In the genomic region with DNA sequence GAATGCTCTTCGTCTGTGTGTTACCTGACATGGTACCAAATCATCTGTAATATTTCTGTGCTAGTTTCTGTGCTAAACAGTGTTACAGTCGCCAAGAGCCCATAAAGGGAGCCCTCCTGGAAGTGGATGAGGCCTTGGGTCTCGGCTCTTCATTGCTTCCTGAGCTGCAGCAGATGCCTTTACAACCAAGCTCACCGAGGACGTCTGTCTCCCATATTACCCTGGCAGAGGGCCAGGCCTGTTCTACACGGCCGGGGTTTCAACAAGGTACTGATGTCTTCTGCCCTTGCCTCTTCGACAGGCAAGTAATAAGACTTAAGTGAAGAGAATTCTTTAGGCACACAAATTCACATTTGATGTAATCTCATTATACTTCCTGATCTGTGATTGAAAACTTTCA, we compare ENCODE assay signal across 20 cellular contexts. TPM values are rescaled to one million over a fixed set of nuclear protein-coding genes. Genes with fewer than 3 reads are reported as not detected.
DNase-seq lines count a peak whose midpoint lies in the region; ATAC-seq, FAIRE-seq and TF ChIP-seq lines count a peak whose summit lies in the region.
"Had no signal": no experiment of that assay in that cellular context is flagged by ENCODE, and none has a peak within 500 bp of the region (broad histone marks: within the 10 kb centered on the region; RNA-seq: fewer than 3 reads in every experiment).

No MANE protein-coding gene starts in this region.

- in situ Hi-C loops in HepG2 (cut with HindIII; ENCODE audit: extremely low pct_ligation_motif_present, low pct_unique_long_range_greater_than_20kb), result no loop called here

- H3K36me3 ChIP-seq in HepG2 (replicated peaks in 1 of 2; ENCODE audit: control insufficient read depth in 1 of 2, insufficient read depth in 2 of 2, low read length in 2 of 2), result peaks cover 15 to 65% of the 10 kb centered on the region in 2 experiments
- peaks cover 0 to 39% (median 15%) of the 10 kb centered on the region in 4 donors for H3K36me3 ChIP-seq in right lobe of liver
- H3K36me3 ChIP-seq in WERI-Rb-1, result peaks cover 54% of the 10 kb centered on the region

- no peak overlapping the region for H2AFZ ChIP-seq in HepG2 (ENCODE audit: low read length)

- intact Hi-C loops in HepG2 (cut with micrococcal nuclease; ENCODE audit: unreplicated experiment) (no loop called here), right lobe of liver (cut with DNase I) (no loop called here), left colon (cut with DNase I, micrococcal nuclease) (no loop called here), natural killer cell (cut with micrococcal nuclease) (no loop called here)

- POLR2A ChIA-PET in HepG2 (lab: Yijun Ruan, JAX) (no interaction called here), T-cell (lab: Charles Lee) (no interaction called here)

- H3K9me3 Mint-ChIP-seq in T-cell, result no peaks in the 10 kb centered on the region
- no peaks in the 10 kb centered on the region for H3K9me3 Mint-ChIP-seq in natural killer cell
- H3K9me3 Mint-ChIP-seq: CD4-positive, alpha-beta T cell; HFFc6; IgD-negative memory B cell had no signal

- BruUV-seq in HepG2 (replicated peaks; lab: Mats Ljungman, UMichigan), result no TSS peak

- no peak for FAIRE-seq in HepG2 (lab: Jason Lieb, UNC)
- FAIRE-seq: G401.6, H54 had no signal

- H3K4me2 ChIP-seq in HepG2 (ENCODE audit: low read depth, low read length), result no peak overlapping the region

- TF ChIP-seq EP300 in HepG2 (IDR thresholded peaks at IDR 0.05; ENCODE audit: low read depth in 2 of 2, low read length in 2 of 2), result no peak
- TF ChIP-seq EP300 in HepG2 (CRISPR knock-in tag; IDR thresholded peaks at IDR 0.05; ENCODE audit: borderline replicate concordance), result no peak

- H3K4me3 ChIP-seq in HepG2 (replicated peaks in 1 of 3; ENCODE audit: insufficient read depth in 1 of 3, low read depth in 2 of 3, low read length in 3 of 3) (no peak overlapping the region), right lobe of liver (no peak overlapping the region), WERI-Rb-1 (ENCODE audit: low read depth, low read length) (no peak overlapping the region)
- H3K4me3 ChIP-seq: SK-N-MC had no signal

- no peaks in the 10 kb centered on the region for H3K27me3 Mint-ChIP-seq in T-cell
- H3K27me3 Mint-ChIP-seq in natural killer cell (ENCODE audit: low read depth in 2 of 2), result no peaks in the 10 kb centered on the region
- H3K27me3 Mint-ChIP-seq: B cell; CD4-positive, alpha-beta T cell; IgD-negative memory B cell had no signal

- H3K27ac ChIP-seq in HepG2 (ENCODE audit: extremely low read length, insufficient read depth, low read length) (no peak overlapping the region), right lobe of liver (no peak overlapping the region), WERI-Rb-1 (no peak overlapping the region)
- H3K27ac ChIP-seq: SK-N-MC had no signal

- 90% methylated on average over 8 of the region's 8 CpGs for WGBS in HepG2 (ENCODE audit: low lambda C conversion rate)
- 61% methylated on average over 7 of the region's 8 CpGs for WGBS in right lobe of liver (ENCODE audit: insufficient coverage, low coverage, low lambda C conversion rate, missing lambda C conversion rate)

- DNase-seq in HepG2 (ENCODE audit: low spot score) (no peak), right lobe of liver (no peak), NCI-H82 (lab: John Stamatoyannopoulos, UW) (peak; percentile 65), left colon (peak in 1 of 2 donors; percentile 32), T-cell (no peak), WERI-Rb-1 (no peak), natural killer cell (no peak)
- DNase-seq: Calu3; CD4-positive, alpha-beta T cell; DMS79 treated with DMSO at 0.1 percent for 48 hours; HFFc6; NCI-H1105 treated with DMSO at 0.1 percent for 48 hours; NCI-H1694 treated with DMSO at 0.1 percent for 48 hours; NCI-H510A treated with DMSO at 0.1 percent for 48 hours had no signal

- H3K27me3 ChIP-seq in HepG2 (ENCODE audit: control insufficient read depth in 1 of 2, insufficient read depth in 2 of 2, low read length in 2 of 2), result no peaks in the 10 kb centered on the region
- no peaks in the 10 kb centered on the region for H3K27me3 ChIP-seq in right lobe of liver
- no peaks in the 10 kb centered on the region for H3K27me3 ChIP-seq in WERI-Rb-1 (ENCODE audit: insufficient read depth, low read depth, severe bottlenecking)

- TF ChIP-seq POLR2A in HepG2 (IDR thresholded peaks at IDR 0.05; ENCODE audit: insufficient read depth in 1 of 2, low read depth in 2 of 2, low read length in 2 of 2) (no peak), right lobe of liver (IDR thresholded peaks at IDR 0.05) (no peak)

- no peaks in the 10 kb centered on the region for H4K20me1 ChIP-seq in HepG2 (ENCODE audit: insufficient read depth, low read length)

- TF ChIP-seq CTCF in HepG2 (CRISPR knock-in tag; IDR thresholded peaks at IDR 0.05) (no peak), right lobe of liver (IDR thresholded peaks at IDR 0.05) (no peak), WERI-Rb-1 (IDR thresholded peaks at IDR 0.05; ENCODE audit: low read depth, low read length) (no peak), natural killer cell (IDR thresholded peaks at IDR 0.05) (no peak)

- H3K9me3 ChIP-seq in HepG2 (ENCODE audit: low read length) (no peaks in the 10 kb centered on the region), right lobe of liver (no peaks in the 10 kb centered on the region), WERI-Rb-1 (ENCODE audit: severe bottlenecking) (no peaks in the 10 kb centered on the region)

- H3K4me1 ChIP-seq in HepG2 (ENCODE audit: insufficient read depth, low read length) (no peaks in the 10 kb centered on the region), right lobe of liver (no peaks in the 10 kb centered on the region)

- H3K4me1 Mint-ChIP-seq in T-cell (no peaks in the 10 kb centered on the region), natural killer cell (no peaks in the 10 kb centered on the region)

- CTCF ChIA-PET in HepG2 (lab: Yijun Ruan, JAX; ENCODE audit: low intra/inter-chr PET ratio, low total read pairs) (no interaction called here), T-cell (lab: Charles Lee) (no interaction called here)

- H3K4me3 Mint-ChIP-seq in T-cell (no peak overlapping the region), natural killer cell (no peak overlapping the region)
- H3K4me3 Mint-ChIP-seq: B cell; CD4-positive, alpha-beta T cell; HFFc6; IgD-negative memory B cell had no signal

- ATAC-seq in HepG2 (no peak), right lobe of liver (no peak), left colon (peak; percentile 31), T-cell (replicated peaks in 1 of 4) (no peak), natural killer cell (no peak)
- ATAC-seq: Right ventricle myocardium inferior had no signal

- H3K79me2 ChIP-seq in HepG2 (ENCODE audit: insufficient read depth, low read length), result no peaks in the 10 kb centered on the region

- H3K27ac Mint-ChIP-seq in T-cell (no peak overlapping the region), natural killer cell (no peak overlapping the region)
- H3K27ac Mint-ChIP-seq: B cell; CD4-positive, alpha-beta T cell; HFFc6; IgD-negative memory B cell had no signal

- H3K9ac ChIP-seq in HepG2 (ENCODE audit: insufficient read depth, low read depth, low read length), result no peak overlapping the region

- no peak for TF ChIP-seq RAD21 in HepG2 (CRISPR knock-in tag; IDR thresholded peaks at IDR 0.05)

- H3K36me3 Mint-ChIP-seq in T-cell, result peaks cover 8% of the 10 kb centered on the region
- H3K36me3 Mint-ChIP-seq in natural killer cell, result no peaks in the 10 kb centered on the region

TF ChIP-seq in HepG2, 621 proteins besides CTCF, POLR2A, EP300 and RAD21 (continues in another document):
- TF ChIP-seq ZNF775 (CRISPR knock-in tag; IDR thresholded peaks at IDR 0.05; ENCODE audit: borderline replicate concordance), result no peak

RNA-seq across cellular contexts. Expression of a gene that starts 16.8 kb away (rescaled TPM):
- total RNA-seq in HepG2 (2016; rRNA removed; fragmentation: Illumina TruSeq; extraction: Trizol), result 3,331 and 4,246 TPM in 2 replicates
- 5,225 and 5,854 TPM in 2 replicates for total RNA-seq in HepG2 (2016; cell fraction: cytosol; rRNA removed; fragmentation: Illumina TruSeq; extraction: Trizol; ENCODE audit: low read depth)
- total RNA-seq in HepG2 (2016; cell fraction: insoluble cytoplasmic fraction; rRNA removed; fragmentation: Illumina TruSeq; extraction: Trizol), result 3,362 and 4,378 TPM in 2 replicates
- total RNA-seq in HepG2 (2016; cell fraction: membrane; rRNA removed; fragmentation: Illumina TruSeq; extraction: Trizol), result 8,556 and 9,092 TPM in 2 replicates
- 1,122 and 1,268 TPM in 2 replicates for total RNA-seq in HepG2 (2016; cell fraction: nucleus; rRNA removed; fragmentation: Illumina TruSeq; extraction: Trizol)
- polyA plus RNA-seq in HepG2 (2011; rRNA removed), result 3,582 and 3,614 TPM in 2 replicates
- polyA plus RNA-seq in HepG2 (2011; cell fraction: cytosol; rRNA removed), result 3,176 and 4,386 TPM in 2 replicates
- 741 and 878 TPM in 2 replicates for polyA plus RNA-seq in HepG2 (2011; cell fraction: nucleus; rRNA removed)
- polyA plus RNA-seq in HepG2 (2012), result 8,552 and 9,844 TPM in 2 replicates
- polyA plus RNA-seq in HepG2 (2016; cell fraction: cytosol; fragmentation: Illumina TruSeq; extraction: Trizol; ENCODE audit: low read depth), result 7,218 and 7,614 TPM in 2 replicates
- polyA plus RNA-seq in HepG2 (2016; cell fraction: insoluble cytoplasmic fraction; fragmentation: Illumina TruSeq; extraction: Trizol; ENCODE audit: low read depth), result 4,222 and 4,697 TPM in 2 replicates
- 8,348 and 8,377 TPM in 2 replicates for polyA plus RNA-seq in HepG2 (2016; cell fraction: membrane; fragmentation: Illumina TruSeq; extraction: Trizol; ENCODE audit: low read depth)
- 2,101 and 2,110 TPM in 2 replicates for polyA plus RNA-seq in HepG2 (2016; cell fraction: nucleus; fragmentation: Illumina TruSeq; extraction: Trizol; ENCODE audit: insufficient read depth, low read depth)
- 234 and 364 TPM in 2 replicates for polyA minus RNA-seq in HepG2 (2011; rRNA and poly(A)+ RNA removed; ENCODE audit: low replicate concordance)
- 317 and 452 TPM in 2 replicates for polyA minus RNA-seq in HepG2 (2011; cell fraction: cytosol; rRNA and poly(A)+ RNA removed)
- polyA minus RNA-seq in HepG2 (2011; cell fraction: nucleus; rRNA and poly(A)+ RNA removed), result 241 and 344 TPM in 2 replicates
- 100 to 1,000 TPM; 363 to 497 (median 443) TPM for total RNA-seq in right lobe of liver
- 1,000 to 10,000 TPM; 1,084 to 1,104 TPM for total RNA-seq in left colon
- total RNA-seq in T-cell, result 1,000 to 10,000 TPM; 1,802 to 2,371 (median 2,279) TPM
- total RNA-seq in natural killer cell, result 100 to 1,000 TPM; 797 to 996 (median 940) TPM
